ENCODE assay signal across 11 cellular contexts in genomic region chr21:15004721-15005370, GRCh38. TPM values are rescaled to one million over a fixed set of nuclear protein-coding genes. Genes with fewer than 3 reads are reported as not detected.
DNase-seq lines count a peak whose midpoint lies in the region; ATAC-seq and TF ChIP-seq lines count a peak whose summit lies in the region.
"Had no signal": no experiment of that assay in that cellular context is flagged by ENCODE, and none has a peak within 500 bp of the region (broad histone marks: within the 10 kb centered on the region; RNA-seq: fewer than 3 reads in every experiment).

No MANE protein-coding gene starts in this region.

- peaks cover 2% of the 10 kb centered on the region for H3K27me3 Mint-ChIP-seq in CD4-positive, CD25-positive, alpha-beta regulatory T cell
- H3K27me3 Mint-ChIP-seq in central memory CD8-positive, alpha-beta T cell = no peaks in the 10 kb centered on the region
- no peaks in the 10 kb centered on the region for H3K27me3 Mint-ChIP-seq in neural crest cell (ENCODE audit: low read depth)

- no peak for TF ChIP-seq CTCF in neural crest cell (conservative IDR thresholded peaks at IDR 0.05)

- no peaks in the 10 kb centered on the region for H3K9me3 ChIP-seq in CD4-positive, CD25-positive, alpha-beta regulatory T cell (ENCODE audit: control insufficient read depth in 2 of 2, low read length in 2 of 2)
- no peaks in the 10 kb centered on the region for H3K9me3 ChIP-seq in effector memory CD4-positive, alpha-beta T cell (ENCODE audit: control insufficient read depth, low read length)
- H3K9me3 ChIP-seq: lower lobe of right lung had no signal

- H3K4me3 Mint-ChIP-seq in CD4-positive, CD25-positive, alpha-beta regulatory T cell = peak overlapping the region; percentile 60 to 86 (median 82)
- H3K4me3 Mint-ChIP-seq in central memory CD8-positive, alpha-beta T cell = peak overlapping the region; percentile 48
- H3K4me3 Mint-ChIP-seq in neural crest cell = peak overlapping the region; percentile 9

- no peak for DNase-seq in CD4-positive, CD25-positive, alpha-beta regulatory T cell
- peak; percentile 80 for DNase-seq in HCEC 1CT
- no peak for DNase-seq in central memory CD8-positive, alpha-beta T cell (ENCODE audit: low spot score in 2 of 2)
- DNase-seq in neural crest cell (ENCODE audit: low read depth, low spot score) = no peak
- no peak for DNase-seq in effector memory CD4-positive, alpha-beta T cell
- DNase-seq in A172 (ENCODE audit: low spot score) = no peak
- no peak for DNase-seq in NCI-H748 treated with DMSO at 0.1 percent for 48 hours (lab: John Stamatoyannopoulos, UW)
- DNase-seq: activated effector memory CD4-positive, alpha-beta T cell treated with Interleukin-2 at 50 U/mL for 16 hours; erythroblast; lower lobe of right lung; SW 1271 had no signal

- peak overlapping the region; percentile 46 to 72 (median 59) for H3K27ac Mint-ChIP-seq in CD4-positive, CD25-positive, alpha-beta regulatory T cell
- H3K27ac Mint-ChIP-seq in central memory CD8-positive, alpha-beta T cell (ENCODE audit: low read depth) = no peak overlapping the region
- no peak overlapping the region for H3K27ac Mint-ChIP-seq in neural crest cell (ENCODE audit: unreplicated experiment)

- peaks cover 4% of the 10 kb centered on the region for H3K36me3 Mint-ChIP-seq in CD4-positive, CD25-positive, alpha-beta regulatory T cell
- H3K36me3 Mint-ChIP-seq in central memory CD8-positive, alpha-beta T cell (ENCODE audit: insufficient read depth) = peaks cover 7% of the 10 kb centered on the region
- H3K36me3 Mint-ChIP-seq in neural crest cell (ENCODE audit: low read depth) = peaks cover 15% of the 10 kb centered on the region

- peaks cover 27 to 53% (median 31%) of the 10 kb centered on the region in 4 donors for H3K4me1 Mint-ChIP-seq in CD4-positive, CD25-positive, alpha-beta regulatory T cell
- H3K4me1 Mint-ChIP-seq in central memory CD8-positive, alpha-beta T cell = peaks cover 15% of the 10 kb centered on the region
- peaks cover 63% of the 10 kb centered on the region for H3K4me1 Mint-ChIP-seq in neural crest cell

- peaks cover 22% of the 10 kb centered on the region for H3K4me1 ChIP-seq in CD4-positive, CD25-positive, alpha-beta regulatory T cell (ENCODE audit: control insufficient read depth, insufficient read depth, low read length, poor library complexity, severe bottlenecking)
- H3K4me1 ChIP-seq in effector memory CD4-positive, alpha-beta T cell (ENCODE audit: control insufficient read depth, insufficient read depth, low read length, poor library complexity, severe bottlenecking) = no peaks in the 10 kb centered on the region

- H3K9me3 Mint-ChIP-seq in CD4-positive, CD25-positive, alpha-beta regulatory T cell = no peaks in the 10 kb centered on the region
- no peaks in the 10 kb centered on the region for H3K9me3 Mint-ChIP-seq in central memory CD8-positive, alpha-beta T cell
- no peaks in the 10 kb centered on the region for H3K9me3 Mint-ChIP-seq in neural crest cell

- H3K27me3 ChIP-seq in CD4-positive, CD25-positive, alpha-beta regulatory T cell (ENCODE audit: control insufficient read depth, insufficient read depth, low read length) = no peaks in the 10 kb centered on the region
- no peaks in the 10 kb centered on the region for H3K27me3 ChIP-seq in effector memory CD4-positive, alpha-beta T cell (replicated peaks; ENCODE audit: control insufficient read depth, insufficient read depth, low read length, poor library complexity, severe bottlenecking)

- ATAC-seq in CD4-positive, CD25-positive, alpha-beta regulatory T cell (ENCODE audit: low read depth in 2 of 2) = no peak
- ATAC-seq in central memory CD8-positive, alpha-beta T cell (replicated peaks; ENCODE audit: extremely low read depth, poor library complexity, severe bottlenecking) = no peak
- ATAC-seq: lower lobe of right lung had no signal

- no peaks in the 10 kb centered on the region for H3K36me3 ChIP-seq in CD4-positive, CD25-positive, alpha-beta regulatory T cell (ENCODE audit: control insufficient read depth, insufficient read depth, low read length)
- H3K36me3 ChIP-seq in effector memory CD4-positive, alpha-beta T cell (ENCODE audit: control insufficient read depth, insufficient read depth, low read length) = no peaks in the 10 kb centered on the region
- H3K36me3 ChIP-seq: lower lobe of right lung had no signal

- no peak overlapping the region for H3K27ac ChIP-seq in CD4-positive, CD25-positive, alpha-beta regulatory T cell (ENCODE audit: insufficient read depth, low read length, poor library complexity, severe bottlenecking)
- no peak overlapping the region for H3K27ac ChIP-seq in effector memory CD4-positive, alpha-beta T cell (ENCODE audit: insufficient read depth, low read length, poor library complexity, severe bottlenecking)
- H3K27ac ChIP-seq: lower lobe of right lung had no signal

- peak overlapping the region; percentile 68 for H3K4me3 ChIP-seq in CD4-positive, CD25-positive, alpha-beta regulatory T cell (ENCODE audit: low read depth, low read length)
- H3K4me3 ChIP-seq in effector memory CD4-positive, alpha-beta T cell (ENCODE audit: insufficient read depth, low read depth, low read length, poor library complexity, severe bottlenecking) = no peak overlapping the region
- H3K4me3 ChIP-seq: lower lobe of right lung had no signal

RNA-seq across cellular contexts. Expression of gene NRIP1, which starts 60.0 kb away (rescaled TPM):
- 14.6 TPM for total RNA-seq in CD4-positive, CD25-positive, alpha-beta regulatory T cell
- polyA plus RNA-seq in CD4-positive, CD25-positive, alpha-beta regulatory T cell = 10 to 100 TPM; 11.6 to 20.3 (median 12.6) TPM
- 72.0 and 73.8 TPM in 2 replicates for total RNA-seq in neural crest cell
- total RNA-seq in A172 (2014; rRNA removed; shearing (Covaris generic)) = 8.0 and 9.3 TPM in 2 replicates

Comparison
In these comparisons a context has a peak if more than half of its experiments do, and no peak if none do; other contexts are left out.
1. H3K27ac Mint-ChIP-seq: peak in CD4-positive, CD25-positive, alpha-beta regulatory T cell (3 of 3); none in central memory CD8-positive, alpha-beta T cell (single experiment) and neural crest cell (single experiment).
2. H3K4me3 Mint-ChIP-seq: peak in every context shown above with its lines; median percentile 82 in CD4-positive, CD25-positive, alpha-beta regulatory T cell; 48 in central memory CD8-positive, alpha-beta T cell; 9 in neural crest cell.